19 cellular contexts compared by ENCODE assay signal in the genomic region with DNA sequence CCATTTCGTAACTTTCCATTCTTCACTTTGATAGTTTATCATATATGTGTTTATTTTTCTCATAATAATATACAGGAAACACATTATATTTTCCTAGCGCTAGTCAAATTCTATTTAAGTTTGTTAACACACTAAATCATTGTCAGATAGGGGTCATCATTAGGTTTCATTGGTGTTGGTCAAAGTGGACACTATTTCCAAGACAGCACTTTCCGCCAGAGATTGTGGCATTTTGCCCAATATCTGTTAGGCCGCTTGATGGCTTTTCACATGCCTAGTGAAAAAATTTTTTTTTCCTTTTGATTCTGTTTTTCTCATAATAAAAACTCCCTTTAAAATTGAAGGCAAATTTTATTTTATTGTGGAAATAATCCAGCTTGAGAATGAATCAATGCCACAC.
"Had no signal": no experiment of that assay in that cellular context is flagged by ENCODE, and none has a peak within 500 bp of the region (broad histone marks: within the 10 kb centered on the region; RNA-seq: fewer than 3 reads in every experiment).

No MANE protein-coding gene starts in this region.

- ATAC-seq: Right ventricle myocardium inferior had no signal

- H3K36me3 ChIP-seq: MG63, Peyer's patch, SJSA1 had no signal

- H3K4me1 ChIP-seq: Peyer's patch had no signal

- H3K9me3 ChIP-seq: Peyer's patch, SJSA1 had no signal

- H3K27ac ChIP-seq: Peyer's patch, SJSA1, SK-N-MC had no signal

- DNase-seq: KBM-7, MG63, NCI-H1092, NCI-H1105 treated with DMSO at 0.1 percent for 48 hours, NCI-H1417 treated with DMSO at 0.1 percent for 48 hours, NCI-H146, NCI-H1694 treated with DMSO at 0.1 percent for 48 hours, NCI-H1930, NCI-H2107, NCI-H2227 treated with DMSO at 0.1 percent for 48 hours, NCI-H446, NCI-H510A, NCI-H524 treated with DMSO at 0.1 percent for 48 hours, NCI-H774, Peyer's patch, SIG-M5 had no signal

- H3K27me3 ChIP-seq: MG63, Peyer's patch, SJSA1 had no signal

- H3K4me3 ChIP-seq: MG63, Peyer's patch, SJSA1, SK-N-MC had no signal
